Comparison of ENCODE assay signal across 24 cellular contexts in the genomic region with DNA sequence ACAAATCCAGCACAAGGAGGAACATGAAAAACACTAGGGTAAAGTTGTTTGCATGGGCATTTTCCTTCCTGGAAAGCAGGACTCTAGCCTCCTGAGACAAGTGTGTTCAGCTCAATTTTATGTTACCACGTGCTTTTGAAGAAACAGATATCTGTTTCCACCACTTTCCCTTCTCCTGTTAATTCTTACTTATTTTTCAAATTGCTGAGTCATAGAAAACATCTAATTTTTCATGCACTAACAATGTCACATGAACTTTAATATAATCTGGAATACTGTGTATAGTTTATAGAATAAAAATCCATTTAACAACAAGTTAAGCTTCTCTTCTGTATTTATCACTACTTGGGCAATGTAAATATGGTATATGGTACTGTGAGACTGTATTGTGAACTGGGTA.
"Had no signal": no experiment of that assay in that cellular context is flagged by ENCODE, and none has a peak within 500 bp of the region (broad histone marks: within the 10 kb centered on the region; RNA-seq: fewer than 3 reads in every experiment).

No MANE protein-coding gene starts in this region.

- H3K9ac ChIP-seq: neural progenitor cell had no signal

- ATAC-seq: natural killer cell; sciatic nerve; stimulated activated memory B cell treated with anti-CD40 and anti-IgM and Interleukin-4, amounts not matched to agents 10 μg/mL and 1 μg/mL and 100 μg/mL, for 72 hours; stimulated activated naive CD8-positive, alpha-beta T cell treated with anti-CD3 and anti-CD28 coated beads, Interleukin-15, amount 100 ng/mL, for 72 hours had no signal

- H3K36me3 ChIP-seq: neural progenitor cell, neutrophil, ovary, right atrium auricular region, uterus had no signal

- H3K9me3 ChIP-seq: left ventricle myocardium inferior, neutrophil, ovary, right atrium auricular region, tibial nerve, uterus had no signal

- H3K4me1 ChIP-seq: left ventricle myocardium inferior, neural progenitor cell, right atrium auricular region, tibial nerve, uterus had no signal

- H3K27me3 ChIP-seq: neural progenitor cell, neutrophil, ovary, right atrium auricular region, tibial nerve, uterus had no signal

- DNase-seq: hypothalamus; immature natural killer cell; kidney; left ventricle myocardium inferior; mesendoderm; naive B cell; natural killer cell; nephron progenitor cell; ovary; small intestine; stimulated activated CD4-positive, alpha-beta T cell treated with anti-CD3 and anti-CD28 coated beads, Interleukin-2, amount 100 ng/mL, for 48 hours; stimulated activated CD4-positive, alpha-beta T cell treated with anti-CD3 and anti-CD28 coated beads, Interleukin-4, amount 100 ng/mL, for 4 hours; stimulated activated CD8-positive, alpha-beta memory T cell treated with anti-CD3 and anti-CD28 coated beads, Interleukin-4, amount 100 ng/mL, for 48 hours; stimulated activated naive CD4-positive, alpha-beta T cell treated with Interleukin-2 at 50 U/mL for 16 hours; stimulated activated naive CD8-positive, alpha-beta T cell treated with anti-CD3 and anti-CD28 coated beads, Interleukin-15, amount 100 ng/mL, for 72 hours; substantia nigra; uterus had no signal

- H3K27ac ChIP-seq: left ventricle myocardium inferior, neural progenitor cell, neutrophil, ovary, right atrium auricular region, tibial nerve, uterus had no signal

- H3K4me3 ChIP-seq: left ventricle myocardium inferior, lung, neural progenitor cell, ovary, right atrium auricular region, tibial nerve, uterus had no signal

- H2AFZ ChIP-seq: neural progenitor cell had no signal

- H3K4me2 ChIP-seq: neural progenitor cell had no signal
